Comparison of ENCODE assay signal across 28 cellular contexts in the genomic region with DNA sequence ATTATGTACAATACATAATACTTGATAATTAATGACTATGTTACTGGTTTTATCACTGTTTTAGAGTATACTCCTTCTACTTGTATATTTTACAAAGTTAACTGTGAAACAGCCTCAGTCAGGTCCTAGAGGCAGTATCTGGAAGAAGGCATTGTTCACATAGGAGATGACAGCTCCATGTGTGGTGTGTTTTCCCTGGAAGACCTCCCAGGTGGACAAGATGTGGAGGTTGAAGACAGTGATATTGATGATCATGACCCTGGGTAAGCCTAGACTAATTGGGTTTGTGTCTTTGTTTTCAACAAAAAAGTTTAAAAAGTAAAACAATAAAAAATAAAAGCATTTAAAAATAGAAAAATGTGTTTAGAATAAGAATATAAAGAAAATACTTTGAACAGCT.
"Had no signal": no experiment of that assay in that cellular context is flagged by ENCODE, and none has a peak within 500 bp of the region (broad histone marks: within the 10 kb centered on the region; RNA-seq: fewer than 3 reads in every experiment).

No MANE protein-coding gene starts in this region.

- H3K27me3 Mint-ChIP-seq: dendritic cell treated with granulocyte-macrophage colony-stimulating factor and Interleukin-4, amounts not matched to agents 40 ng/mL and 50 ng/mL, for 4 days had no signal

- H3K27ac Mint-ChIP-seq: dendritic cell treated with granulocyte-macrophage colony-stimulating factor and Interleukin-4, amounts not matched to agents 40 ng/mL and 50 ng/mL, for 4 days; effector memory CD8-positive, alpha-beta T cell; endodermal cell had no signal

- FAIRE-seq: endothelial cell of umbilical vein, frontal cortex had no signal

- H3K4me1 ChIP-seq: colonic mucosa had no signal

- H3K9me3 ChIP-seq: colonic mucosa, esophagus muscularis mucosa, esophagus squamous epithelium, gastrocnemius medialis, gastroesophageal sphincter, heart left ventricle, heart right ventricle had no signal

- H3K36me3 ChIP-seq: colonic mucosa, esophagus muscularis mucosa, esophagus squamous epithelium, gastrocnemius medialis, gastroesophageal sphincter, heart left ventricle, heart right ventricle had no signal

- H2AFZ ChIP-seq: hepatocyte had no signal

- H3K9me3 Mint-ChIP-seq: dendritic cell treated with granulocyte-macrophage colony-stimulating factor and Interleukin-4, amounts not matched to agents 40 ng/mL and 50 ng/mL, for 4 days; effector memory CD8-positive, alpha-beta T cell; endodermal cell had no signal

- H3K4me3 ChIP-seq: colonic mucosa, coronary artery, dorsolateral prefrontal cortex, esophagus muscularis mucosa, esophagus squamous epithelium, gastrocnemius medialis, gastroesophageal sphincter, heart left ventricle, heart right ventricle, hepatocyte had no signal

- DNase-seq: colonic mucosa; cortex of kidney; dermis blood vessel endothelial cell; dorsolateral prefrontal cortex; effector CD4-positive, alpha-beta T cell; effector CD8-positive, alpha-beta T cell; effector memory CD4-positive, alpha-beta T cell; effector memory CD8-positive, alpha-beta T cell; endodermal cell; erythroblast; esophagus squamous epithelium; foreskin fibroblast; foreskin keratinocyte; foreskin melanocyte; gastrocnemius medialis; glutamatergic neuron; head of caudate nucleus; heart left ventricle; heart right ventricle had no signal

- H3K4me1 Mint-ChIP-seq: endodermal cell had no signal

- H3K27ac ChIP-seq: colonic mucosa, coronary artery, dorsolateral prefrontal cortex, epithelial cell of prostate, esophagus muscularis mucosa, esophagus squamous epithelium, foreskin keratinocyte, gastrocnemius medialis, gastroesophageal sphincter, heart left ventricle, heart right ventricle, hepatocyte had no signal

- H3K4me3 Mint-ChIP-seq: dendritic cell treated with granulocyte-macrophage colony-stimulating factor and Interleukin-4, amounts not matched to agents 40 ng/mL and 50 ng/mL, for 4 days; effector memory CD8-positive, alpha-beta T cell; endodermal cell had no signal

- H3K4me2 ChIP-seq: hepatocyte had no signal

- ATAC-seq: effector memory CD8-positive, alpha-beta T cell; esophagus mucosa; foreskin keratinocyte; gastrocnemius medialis; gastroesophageal sphincter; heart left ventricle; heart right ventricle had no signal

- H3K27me3 ChIP-seq: colonic mucosa, dorsolateral prefrontal cortex, esophagus muscularis mucosa, esophagus squamous epithelium, foreskin keratinocyte, gastrocnemius medialis, gastroesophageal sphincter, heart left ventricle, heart right ventricle, hepatocyte had no signal
